1 cellular context compared by ENCODE assay signal in the genomic region with DNA sequence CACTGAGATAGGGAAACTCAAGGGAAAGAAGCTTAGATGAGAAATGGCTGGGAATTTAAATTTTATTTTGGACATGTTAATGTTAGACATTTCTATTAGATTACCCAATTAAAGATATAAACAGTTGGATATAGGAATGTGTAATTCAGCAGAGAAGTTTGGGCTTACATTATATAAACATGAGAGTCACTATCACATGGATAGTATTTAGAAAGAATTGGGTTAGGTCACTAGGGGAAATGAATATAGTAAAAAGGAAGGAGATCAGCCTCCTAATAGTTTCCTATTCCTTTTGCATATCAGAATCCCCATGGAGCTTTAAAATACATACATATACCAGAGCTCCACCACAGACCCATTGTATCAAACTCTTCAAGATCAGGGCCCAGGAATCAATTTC.
TF ChIP-seq lines count a peak whose summit lies in the region.

No MANE protein-coding gene starts in this region.

TF ChIP-seq in endothelial cell of umbilical vein, 7 proteins besides CTCF, POLR2A, EP300 and RAD21 (continued from another document):
- no peak for TF ChIP-seq JUN (IDR thresholded peaks at IDR 0.05; ENCODE audit: borderline replicate concordance, insufficient read depth, insufficient read length, low read depth)
- TF ChIP-seq, protein P1, sequence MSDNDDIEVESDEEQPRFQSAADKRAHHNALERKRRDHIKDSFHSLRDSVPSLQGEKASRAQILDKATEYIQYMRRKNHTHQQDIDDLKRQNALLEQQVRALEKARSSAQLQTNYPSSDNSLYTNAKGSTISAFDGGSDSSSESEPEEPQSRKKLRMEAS (IDR thresholded peaks at IDR 0.05; ENCODE audit: insufficient read depth, insufficient read length), result no peak
- TF ChIP-seq EZH2 (IDR thresholded peaks at IDR 0.05; ENCODE audit: borderline replicate concordance, low read depth, low read length, severe bottlenecking), result no peak
- no peak for TF ChIP-seq POLR2AphosphoS5 (IDR thresholded peaks at IDR 0.05; ENCODE audit: insufficient read depth, low read depth, low read length)
- no peak for TF ChIP-seq MYC (IDR thresholded peaks at IDR 0.05; ENCODE audit: low read depth, low read length)
- no peak for TF ChIP-seq GATA2 (IDR thresholded peaks at IDR 0.05; ENCODE audit: insufficient read depth, insufficient read length, low read depth, low read length)
